Comparison of ENCODE assay signal across 10 cellular contexts in the genomic region with DNA sequence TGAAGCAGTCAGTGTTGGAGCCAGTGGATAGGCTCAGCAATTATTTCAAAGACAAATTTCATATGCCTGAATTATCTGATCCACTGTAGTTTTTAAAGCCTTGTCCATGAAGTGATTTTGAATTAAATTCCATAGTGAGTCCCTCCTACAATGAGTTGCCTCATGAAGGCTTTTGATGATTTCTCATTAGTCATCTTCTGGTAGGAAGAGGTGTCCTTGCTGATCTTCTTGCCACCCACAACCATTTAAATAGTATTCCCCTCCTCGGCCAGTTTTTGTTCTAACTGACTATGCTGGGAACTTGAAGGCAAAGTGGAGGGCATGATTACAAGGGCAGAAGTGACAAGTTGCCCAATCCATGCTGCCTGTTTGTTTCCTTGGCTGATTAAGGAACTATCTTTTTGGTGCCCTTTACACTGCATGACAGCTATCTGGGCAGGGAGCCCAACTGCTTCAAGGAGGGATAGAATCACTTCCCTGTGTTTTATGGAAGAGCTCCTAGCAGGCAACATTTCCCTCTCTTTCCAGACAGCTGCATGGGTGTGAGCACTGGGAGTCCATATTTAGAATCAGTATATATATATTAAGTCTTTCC.
DNase-seq lines count a peak whose midpoint lies in the region; ATAC-seq and TF ChIP-seq lines count a peak whose summit lies in the region.
"Had no signal": no experiment of that assay in that cellular context is flagged by ENCODE, and none has a peak within 500 bp of the region (broad histone marks: within the 10 kb centered on the region; RNA-seq: fewer than 3 reads in every experiment).

No MANE protein-coding gene starts in this region.

- peak overlapping the region in 6 of 11 experiments; percentile 30 to 66 (median 47); a peak in 8 of 22 replicates for H3K9ac ChIP-seq in BLaER1 treated with 17β-estradiol and CSF1 and Interleukin-3, amounts not matched to agents 10 nM and 100 nM

- H3K27me3 ChIP-seq in BLaER1 treated with 17β-estradiol and CSF1 and Interleukin-3, amounts not matched to agents 10 nM and 100 nM, result no peaks in the 10 kb centered on the region

- H3K4me1 Mint-ChIP-seq in nephron progenitor cell, result no peaks in the 10 kb centered on the region
- H3K4me1 Mint-ChIP-seq: stimulated activated naive CD8-positive, alpha-beta T cell treated with anti-CD3 and anti-CD28 coated beads, Interleukin-15, amount 100 ng/mL, for 72 hours had no signal

- H3K27me3 Mint-ChIP-seq in nephron progenitor cell (ENCODE audit: low read depth, poor library complexity), result no peaks in the 10 kb centered on the region
- H3K27me3 Mint-ChIP-seq: stimulated activated naive CD8-positive, alpha-beta T cell treated with anti-CD3 and anti-CD28 coated beads, Interleukin-15, amount 100 ng/mL, for 72 hours had no signal

- H3K4me1 ChIP-seq in BLaER1 treated with 17β-estradiol and CSF1 and Interleukin-3, amounts not matched to agents 10 nM and 100 nM, result peaks cover 36 to 92% (median 65%) of the 10 kb centered on the region in 10 experiments

- H3K36me3 ChIP-seq in BLaER1 treated with 17β-estradiol and CSF1 and Interleukin-3, amounts not matched to agents 10 nM and 100 nM, result no peaks in the 10 kb centered on the region

- H3K9me3 Mint-ChIP-seq in nephron progenitor cell, result no peaks in the 10 kb centered on the region

- TF ChIP-seq CTCF in nephron progenitor cell (IDR thresholded peaks at IDR 0.05), result no peak

- no peak overlapping the region for H3K4me3 ChIP-seq in BLaER1 treated with 17β-estradiol and CSF1 and Interleukin-3, amounts not matched to agents 10 nM and 100 nM

- no peak overlapping the region for H3K4me3 Mint-ChIP-seq in nephron progenitor cell
- H3K4me3 Mint-ChIP-seq: stimulated activated naive CD8-positive, alpha-beta T cell treated with anti-CD3 and anti-CD28 coated beads, Interleukin-15, amount 100 ng/mL, for 72 hours had no signal

- H3K27ac ChIP-seq in BLaER1 treated with 17β-estradiol and CSF1 and Interleukin-3, amounts not matched to agents 10 nM and 100 nM, result peak overlapping the region; percentile 19 to 82 (median 66); a peak in 19 of 22 replicates

- peak overlapping the region; percentile 3 to 81 (median 64); a peak in 20 of 22 replicates for H3K4me2 ChIP-seq in BLaER1 treated with 17β-estradiol and CSF1 and Interleukin-3, amounts not matched to agents 10 nM and 100 nM

- 0 out of 22 replicates have a peak, but pooled peaks cover 0 to 5% (median 0%) of the 10 kb centered on the region in 11 experiments for H3K9me3 ChIP-seq in BLaER1 treated with 17β-estradiol and CSF1 and Interleukin-3, amounts not matched to agents 10 nM and 100 nM (replicated peaks in 1 of 11)

- no peaks in the 10 kb centered on the region for H4K20me1 ChIP-seq in BLaER1 treated with 17β-estradiol and CSF1 and Interleukin-3, amounts not matched to agents 10 nM and 100 nM

- H3K36me3 Mint-ChIP-seq in nephron progenitor cell (ENCODE audit: low read depth), result no peaks in the 10 kb centered on the region

- H3K27ac Mint-ChIP-seq in nephron progenitor cell, result peak overlapping the region; percentile 12

- ATAC-seq in GM21529 (IDR thresholded peaks at IDR 0.05; ENCODE audit: unreplicated experiment), result no peak
- ATAC-seq: stimulated activated naive CD8-positive, alpha-beta T cell treated with anti-CD3 and anti-CD28 coated beads, Interleukin-15, amount 100 ng/mL, for 72 hours had no signal

- DNase-seq in NCI-H226, result peak; percentile 61
- DNase-seq in fibroblast of peridontal ligament (ENCODE audit: extremely low read depth), result peak; percentile 1
- DNase-seq in nephron progenitor cell, result no peak
- DNase-seq in T-helper 9 cell, result no peak
- no peak for DNase-seq in NCI-H187 treated with DMSO at 0.1 percent for 48 hours (lab: John Stamatoyannopoulos, UW)
- no peak for DNase-seq in NK-92 (lab: John Stamatoyannopoulos, UW; ENCODE audit: unreplicated experiment)
- DNase-seq: NCI-H1105; stimulated activated naive CD8-positive, alpha-beta T cell treated with anti-CD3 and anti-CD28 coated beads, Interleukin-15, amount 100 ng/mL, for 72 hours had no signal

Comparison
In these comparisons a context has a peak if more than half of its experiments do, and no peak if none do; other contexts are left out.
1. DNase-seq: peak in NCI-H226 (single experiment) and fibroblast of peridontal ligament (single experiment); none in nephron progenitor cell (single experiment), T-helper 9 cell (single experiment), NCI-H187 treated with DMSO at 0.1 percent for 48 hours (single experiment) and NK-92 (single experiment).